ENCODE assay signal across 12 cellular contexts in the genomic region with DNA sequence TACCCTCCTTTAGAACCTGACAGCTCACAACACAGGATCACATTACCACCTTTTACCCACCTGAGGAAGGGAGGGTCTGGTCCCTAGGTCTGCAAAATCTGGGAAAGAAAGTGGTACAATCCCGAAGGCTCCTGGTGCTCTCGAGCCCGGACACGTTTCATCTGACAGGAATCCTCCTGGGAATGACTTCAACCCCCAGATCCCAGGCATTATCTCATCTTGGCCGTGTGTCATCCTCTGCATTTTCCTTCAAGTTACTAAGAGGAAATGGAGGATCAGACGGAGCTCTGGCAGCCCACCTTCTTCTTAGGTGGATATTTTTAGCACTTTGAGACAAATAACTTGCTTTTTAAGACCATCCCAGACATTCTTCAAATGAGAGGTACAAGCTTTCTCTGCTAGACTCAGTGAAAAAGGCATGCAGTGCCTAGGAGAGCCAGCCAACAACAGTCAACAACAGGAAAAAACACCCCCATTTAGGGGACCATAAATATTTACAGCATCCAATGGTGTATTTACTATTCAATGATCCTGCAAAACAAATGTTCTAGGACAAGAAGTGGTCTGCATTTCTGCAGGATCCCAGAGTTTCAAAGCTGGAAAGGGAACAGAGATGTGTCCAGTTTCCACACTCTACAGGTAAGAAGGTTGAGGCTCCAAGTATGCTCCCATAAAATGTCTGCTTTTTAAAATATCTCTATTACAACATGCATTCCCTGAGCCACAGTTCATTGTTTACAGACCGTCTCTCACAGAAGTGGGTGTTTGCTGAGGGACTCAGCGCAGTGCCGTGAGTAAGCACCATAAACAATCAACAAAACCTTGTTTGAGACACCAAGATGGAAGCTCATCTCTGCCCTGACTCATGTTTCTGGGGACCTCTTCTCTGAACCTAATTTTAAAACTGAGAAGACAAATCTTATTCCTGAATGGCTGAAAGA. TPM values are rescaled to one million over a fixed set of nuclear protein-coding genes. Genes with fewer than 3 reads are reported as not detected.
A peak's percentile ranks its signal among the peaks of the same experiment; 100 is the strongest.
DNase-seq lines count a peak whose midpoint lies in the region; FAIRE-seq and TF ChIP-seq lines count a peak whose summit lies in the region.
"Had no signal": no experiment of that assay in that cellular context is flagged by ENCODE, and none has a peak within 500 bp of the region (broad histone marks: within the 10 kb centered on the region; RNA-seq: fewer than 3 reads in every experiment).

No MANE protein-coding gene starts in this region.

- POLR2A ChIA-PET in RWPE1 (lab: Yijun Ruan, JAX; ENCODE audit: low non-redundant PET), result no interaction called here

- peak; percentile 79 for FAIRE-seq in H54 (lab: Jason Lieb, UNC)

- no peak for TF ChIP-seq POLR2A in H54 (IDR thresholded peaks at IDR 0.05; ENCODE audit: low read depth, low read length)

- CTCF ChIA-PET in RWPE1 (lab: Yijun Ruan, JAX), result interaction anchor here (0.8 kb wide), 1 partner anchor 891 kb away, joined by 4 read pairs; no protein-coding TSS in a partner anchor

- peak overlapping the region; percentile 48; the same call in 1 of the 2 replicates for H3K27ac ChIP-seq in RWPE1
- H3K27ac ChIP-seq: tibial artery had no signal

- H3K4me3 ChIP-seq in fibroblast of villous mesenchyme (ENCODE audit: low read depth, low read length), result no peak overlapping the region
- H3K4me3 ChIP-seq: tibial artery had no signal

- DNase-seq in A172 (ENCODE audit: low spot score), result peak; percentile 79
- no peak for DNase-seq in H54 (ENCODE audit: insufficient read length, low spot score)
- peak; percentile 49 for DNase-seq in RWPE1 (ENCODE audit: low spot score)
- peak; percentile 83 for DNase-seq in fibroblast of villous mesenchyme (ENCODE audit: low read depth)
- no peak for DNase-seq in stimulated activated CD4-positive, alpha-beta T cell treated with anti-CD3 and anti-CD28 coated beads, Interleukin-1b, Interleukin-23, amount 100 ng/mL, for 48 hours
- DNase-seq in LoVo (ENCODE audit: low spot score), result no peak
- DNase-seq in medulla oblongata (ENCODE audit: extremely low spot score), result no peak
- no peak for DNase-seq in NCI-H2227 (lab: John Stamatoyannopoulos, UW; ENCODE audit: unreplicated experiment)
- DNase-seq: activated CD8-positive, alpha-beta memory T cell treated with anti-CD3 and anti-CD28 coated beads for 24 hours; activated naive CD8-positive, alpha-beta T cell treated with anti-CD3 and anti-CD28 coated beads, Interleukin-2, amount 10 ng/mL, durations not matched to agents 7 days and 5 days; effector memory CD8-positive, alpha-beta T cell; tibial artery had no signal

- TF ChIP-seq CTCF in RWPE1 (conservative IDR thresholded peaks at IDR 0.05; ENCODE audit: low read depth), result no peak
- TF ChIP-seq CTCF in fibroblast of villous mesenchyme (IDR thresholded peaks at IDR 0.05; ENCODE audit: insufficient read depth, low read depth, low read length), result no peak

RNA-seq across cellular contexts. Expression of gene ARHGEF3, which starts 38.3 kb away (rescaled TPM):
- total RNA-seq in A172 (2014; rRNA removed; shearing (Covaris generic)), result 10.4 and 14.4 TPM in 2 replicates
- total RNA-seq in fibroblast of villous mesenchyme, result 5.5 and 6.5 TPM in 2 replicates

Comparison
In these comparisons a context has a peak if more than half of its experiments do, and no peak if none do; other contexts are left out.
1. DNase-seq: peak in A172 (single experiment), RWPE1 (single experiment) and fibroblast of villous mesenchyme (single experiment); none in H54 (single experiment), stimulated activated CD4-positive, alpha-beta T cell treated with anti-CD3 and anti-CD28 coated beads, Interleukin-1b, Interleukin-23, amount 100 ng/mL, for 48 hours (single experiment), LoVo (single experiment), medulla oblongata (single experiment) and NCI-H2227 (single experiment).